ENCODE assay signal across 8 cellular contexts in genomic region chr16:83215417-83216001, GRCh38.
A peak's percentile ranks its signal among the peaks of the same experiment; 100 is the strongest.
DNase-seq lines count a peak whose midpoint lies in the region; ATAC-seq and TF ChIP-seq lines count a peak whose summit lies in the region.

No MANE protein-coding gene starts in this region.

- no peaks in the 10 kb centered on the region for H4K20me1 ChIP-seq in osteoblast (ENCODE audit: insufficient read depth, low read length)

- DNase-seq in COLO668 (lab: John Stamatoyannopoulos, UW; ENCODE audit: unreplicated experiment) (peak; percentile 58), HL-60 (ENCODE audit: low read depth in 1 of 2, low spot score in 1 of 2) (peak; percentile 30 to 48), WERI-Rb-1 (peak; percentile 41), osteoblast (ENCODE audit: insufficient read length, low spot score, missing footprints) (peak; percentile 73), cortex of kidney (lab: John Stamatoyannopoulos, UW) (no peak)
- DNase-seq in effector memory CD4-positive, alpha-beta T cell = peak; percentile 5 to 11 (median 6)

- no peaks in the 10 kb centered on the region for H3K9me3 ChIP-seq in WERI-Rb-1 (ENCODE audit: severe bottlenecking)
- H3K9me3 ChIP-seq in effector memory CD4-positive, alpha-beta T cell (ENCODE audit: control insufficient read depth, low read length) = no peaks in the 10 kb centered on the region
- no peaks in the 10 kb centered on the region for H3K9me3 ChIP-seq in osteoblast (ENCODE audit: low read depth, low read length)

- H3K4me3 ChIP-seq in HL-60 (replicated peaks; ENCODE audit: insufficient read depth, low read length) (no peak overlapping the region), WERI-Rb-1 (ENCODE audit: low read depth, low read length) (no peak overlapping the region), osteoblast (ENCODE audit: insufficient read depth, low read length) (no peak overlapping the region)
- H3K4me3 ChIP-seq in effector memory CD4-positive, alpha-beta T cell (ENCODE audit: insufficient read depth, low read depth, low read length, poor library complexity, severe bottlenecking) = no peak overlapping the region

- H3K27ac ChIP-seq in HL-60 (replicated peaks) (no peak overlapping the region), WERI-Rb-1 (no peak overlapping the region), osteoblast (ENCODE audit: low read depth, low read length) (no peak overlapping the region)
- H3K27ac ChIP-seq in effector memory CD4-positive, alpha-beta T cell (ENCODE audit: insufficient read depth, low read length, poor library complexity, severe bottlenecking) = no peak overlapping the region

- ATAC-seq in HG02623 (IDR thresholded peaks at IDR 0.05; ENCODE audit: unreplicated experiment) (no peak), HG03520 (IDR thresholded peaks at IDR 0.05; ENCODE audit: unreplicated experiment) (no peak)

- no peaks in the 10 kb centered on the region for H3K4me1 ChIP-seq in effector memory CD4-positive, alpha-beta T cell (ENCODE audit: control insufficient read depth, insufficient read depth, low read length, poor library complexity, severe bottlenecking)
- H3K4me1 ChIP-seq in osteoblast (ENCODE audit: insufficient read depth, low read length) = no peaks in the 10 kb centered on the region

- no peaks in the 10 kb centered on the region for H3K36me3 ChIP-seq in WERI-Rb-1
- H3K36me3 ChIP-seq in effector memory CD4-positive, alpha-beta T cell (ENCODE audit: control insufficient read depth, insufficient read depth, low read length) = no peaks in the 10 kb centered on the region
- H3K36me3 ChIP-seq in osteoblast (ENCODE audit: insufficient read depth, low read length) = no peaks in the 10 kb centered on the region

- H2AFZ ChIP-seq in osteoblast (ENCODE audit: low read length) = no peak overlapping the region

- no peak overlapping the region for H3K4me2 ChIP-seq in osteoblast (ENCODE audit: insufficient read depth, low read length)

- TF ChIP-seq CTCF in HL-60 (IDR thresholded peaks at IDR 0.05; ENCODE audit: insufficient read depth, low read length) = peak; percentile 81
- TF ChIP-seq CTCF in WERI-Rb-1 (IDR thresholded peaks at IDR 0.05; ENCODE audit: low read depth, low read length) = peak; percentile 43; the same call in 1 of the 2 replicates
- TF ChIP-seq CTCF in osteoblast (IDR thresholded peaks at IDR 0.05; ENCODE audit: extremely low read depth, low read depth, low read length) = peak; percentile 54

- H3K79me2 ChIP-seq in osteoblast (ENCODE audit: insufficient read depth, low read length) = no peaks in the 10 kb centered on the region

- H3K27me3 ChIP-seq in HL-60 (ENCODE audit: insufficient read depth, poor library complexity, severe bottlenecking) = no peaks in the 10 kb centered on the region
- no peaks in the 10 kb centered on the region for H3K27me3 ChIP-seq in WERI-Rb-1 (ENCODE audit: insufficient read depth, low read depth, severe bottlenecking)
- H3K27me3 ChIP-seq in effector memory CD4-positive, alpha-beta T cell (replicated peaks; ENCODE audit: control insufficient read depth, insufficient read depth, low read length, poor library complexity, severe bottlenecking) = no peaks in the 10 kb centered on the region
- H3K27me3 ChIP-seq in osteoblast (ENCODE audit: insufficient read depth, low read length) = no peaks in the 10 kb centered on the region
